In the genomic region with DNA sequence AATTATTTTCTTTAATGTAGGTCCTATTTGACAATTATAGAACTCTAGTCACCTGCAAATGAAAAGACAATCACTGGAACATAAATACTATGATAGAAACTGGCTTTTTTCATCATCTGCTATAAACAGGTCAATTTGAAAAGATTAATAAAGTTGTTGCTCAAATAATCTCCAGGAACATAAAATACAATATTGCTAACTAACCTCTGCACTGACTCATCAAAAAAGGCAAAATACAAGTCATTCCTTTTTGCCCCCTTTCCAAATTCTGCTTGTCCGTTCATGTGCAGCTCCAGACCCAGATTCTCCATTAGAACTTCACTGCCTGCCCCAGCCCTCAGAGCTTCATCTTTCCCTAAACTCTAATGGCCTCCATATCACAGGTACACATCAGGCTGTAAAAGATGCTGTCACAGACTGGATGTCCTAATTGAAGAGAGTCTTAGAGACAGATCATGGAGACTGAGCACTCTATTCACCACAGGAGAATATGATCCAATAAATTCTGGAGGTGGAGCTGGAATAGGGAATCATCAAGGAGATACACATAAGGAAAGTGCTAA, we compare ENCODE assay signal across 1 cellular context.
TF ChIP-seq lines count a peak whose summit lies in the region.

No MANE protein-coding gene starts in this region.

TF ChIP-seq in GM12878, 131 proteins besides CTCF, POLR2A, EP300 and RAD21:
- TF ChIP-seq CHD2 (IDR thresholded peaks at IDR 0.05; ENCODE audit: borderline replicate concordance, low read depth, low read length) (no peak), ESRRA (IDR thresholded peaks at IDR 0.05; ENCODE audit: low read length) (no peak), IRF4 (IDR thresholded peaks at IDR 0.05; ENCODE audit: low read depth, low read length) (no peak)
- TF ChIP-seq, protein P1, sequence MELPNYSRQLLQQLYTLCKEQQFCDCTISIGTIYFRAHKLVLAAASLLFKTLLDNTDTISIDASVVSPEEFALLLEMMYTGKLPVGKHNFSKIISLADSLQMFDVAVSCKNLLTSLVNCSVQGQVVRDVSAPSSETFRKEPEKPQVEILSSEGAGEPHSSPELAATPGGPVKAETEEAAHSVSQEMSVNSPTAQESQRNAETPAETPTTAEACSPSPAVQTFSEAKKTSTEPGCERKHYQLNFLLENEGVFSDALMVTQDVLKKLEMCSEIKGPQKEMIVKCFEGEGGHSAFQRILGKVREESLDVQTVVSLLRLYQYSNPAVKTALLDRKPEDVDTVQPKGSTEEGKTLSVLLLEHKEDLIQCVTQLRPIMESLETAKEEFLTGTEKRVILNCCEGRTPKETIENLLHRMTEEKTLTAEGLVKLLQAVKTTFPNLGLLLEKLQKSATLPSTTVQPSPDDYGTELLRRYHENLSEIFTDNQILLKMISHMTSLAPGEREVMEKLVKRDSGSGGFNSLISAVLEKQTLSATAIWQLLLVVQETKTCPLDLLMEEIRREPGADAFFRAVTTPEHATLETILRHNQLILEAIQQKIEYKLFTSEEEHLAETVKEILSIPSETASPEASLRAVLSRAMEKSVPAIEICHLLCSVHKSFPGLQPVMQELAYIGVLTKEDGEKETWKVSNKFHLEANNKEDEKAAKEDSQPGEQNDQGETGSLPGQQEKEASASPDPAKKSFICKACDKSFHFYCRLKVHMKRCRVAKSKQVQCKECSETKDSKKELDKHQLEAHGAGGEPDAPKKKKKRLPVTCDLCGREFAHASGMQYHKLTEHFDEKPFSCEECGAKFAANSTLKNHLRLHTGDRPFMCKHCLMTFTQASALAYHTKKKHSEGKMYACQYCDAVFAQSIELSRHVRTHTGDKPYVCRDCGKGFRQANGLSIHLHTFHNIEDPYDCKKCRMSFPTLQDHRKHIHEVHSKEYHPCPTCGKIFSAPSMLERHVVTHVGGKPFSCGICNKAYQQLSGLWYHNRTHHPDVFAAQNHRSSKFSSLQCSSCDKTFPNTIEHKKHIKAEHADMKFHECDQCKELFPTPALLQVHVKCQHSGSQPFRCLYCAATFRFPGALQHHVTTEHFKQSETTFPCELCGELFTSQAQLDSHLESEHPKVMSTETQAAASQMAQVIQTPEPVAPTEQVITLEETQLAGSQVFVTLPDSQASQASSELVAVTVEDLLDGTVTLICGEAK (IDR thresholded peaks at IDR 0.05; ENCODE audit: borderline replicate concordance) = peak; percentile 66
- TF ChIP-seq, protein P2, sequence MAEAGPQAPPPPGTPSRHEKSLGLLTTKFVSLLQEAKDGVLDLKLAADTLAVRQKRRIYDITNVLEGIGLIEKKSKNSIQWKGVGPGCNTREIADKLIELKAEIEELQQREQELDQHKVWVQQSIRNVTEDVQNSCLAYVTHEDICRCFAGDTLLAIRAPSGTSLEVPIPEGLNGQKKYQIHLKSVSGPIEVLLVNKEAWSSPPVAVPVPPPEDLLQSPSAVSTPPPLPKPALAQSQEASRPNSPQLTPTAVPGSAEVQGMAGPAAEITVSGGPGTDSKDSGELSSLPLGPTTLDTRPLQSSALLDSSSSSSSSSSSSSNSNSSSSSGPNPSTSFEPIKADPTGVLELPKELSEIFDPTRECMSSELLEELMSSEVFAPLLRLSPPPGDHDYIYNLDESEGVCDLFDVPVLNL (IDR thresholded peaks at IDR 0.05; ENCODE audit: low read depth, low read length) = no peak
TF ChIP-seq in GM12878: peak in this region for 1.
